In the genomic region with DNA sequence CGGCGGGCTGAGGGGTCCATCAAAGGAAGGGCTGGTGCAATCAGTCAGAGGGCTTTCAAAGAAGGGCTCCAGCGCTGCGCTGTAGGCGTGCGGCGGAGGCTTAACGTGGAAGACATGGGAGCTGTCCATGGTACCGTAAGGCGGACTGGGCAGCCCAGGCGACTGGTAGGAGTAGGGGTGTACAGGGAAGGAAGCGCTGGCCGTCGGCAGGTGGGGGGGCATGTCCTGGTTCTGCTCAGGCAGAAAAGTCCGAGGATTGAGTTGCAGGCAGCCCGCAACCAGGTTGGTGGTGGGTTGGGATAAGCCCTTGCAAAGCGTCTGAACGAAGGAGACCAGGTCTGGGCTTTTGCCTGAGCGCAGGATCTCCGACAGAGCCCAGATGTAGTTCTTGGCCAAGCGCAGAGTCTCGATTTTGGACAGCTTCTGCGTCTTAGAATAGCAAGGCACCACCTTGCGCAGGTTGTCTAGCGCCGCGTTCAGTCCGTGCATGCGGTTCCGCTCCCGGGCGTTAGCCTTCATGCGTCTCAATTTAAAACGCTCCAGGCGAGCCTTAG, we compare ENCODE assay signal across 1 cellular context.
TF ChIP-seq lines count a peak whose summit lies in the region.

No MANE protein-coding gene starts in this region.

TF ChIP-seq in HepG2, 621 proteins besides CTCF, POLR2A, EP300 and RAD21 (continued from another document and continues in another):
- TF ChIP-seq, protein P1, sequence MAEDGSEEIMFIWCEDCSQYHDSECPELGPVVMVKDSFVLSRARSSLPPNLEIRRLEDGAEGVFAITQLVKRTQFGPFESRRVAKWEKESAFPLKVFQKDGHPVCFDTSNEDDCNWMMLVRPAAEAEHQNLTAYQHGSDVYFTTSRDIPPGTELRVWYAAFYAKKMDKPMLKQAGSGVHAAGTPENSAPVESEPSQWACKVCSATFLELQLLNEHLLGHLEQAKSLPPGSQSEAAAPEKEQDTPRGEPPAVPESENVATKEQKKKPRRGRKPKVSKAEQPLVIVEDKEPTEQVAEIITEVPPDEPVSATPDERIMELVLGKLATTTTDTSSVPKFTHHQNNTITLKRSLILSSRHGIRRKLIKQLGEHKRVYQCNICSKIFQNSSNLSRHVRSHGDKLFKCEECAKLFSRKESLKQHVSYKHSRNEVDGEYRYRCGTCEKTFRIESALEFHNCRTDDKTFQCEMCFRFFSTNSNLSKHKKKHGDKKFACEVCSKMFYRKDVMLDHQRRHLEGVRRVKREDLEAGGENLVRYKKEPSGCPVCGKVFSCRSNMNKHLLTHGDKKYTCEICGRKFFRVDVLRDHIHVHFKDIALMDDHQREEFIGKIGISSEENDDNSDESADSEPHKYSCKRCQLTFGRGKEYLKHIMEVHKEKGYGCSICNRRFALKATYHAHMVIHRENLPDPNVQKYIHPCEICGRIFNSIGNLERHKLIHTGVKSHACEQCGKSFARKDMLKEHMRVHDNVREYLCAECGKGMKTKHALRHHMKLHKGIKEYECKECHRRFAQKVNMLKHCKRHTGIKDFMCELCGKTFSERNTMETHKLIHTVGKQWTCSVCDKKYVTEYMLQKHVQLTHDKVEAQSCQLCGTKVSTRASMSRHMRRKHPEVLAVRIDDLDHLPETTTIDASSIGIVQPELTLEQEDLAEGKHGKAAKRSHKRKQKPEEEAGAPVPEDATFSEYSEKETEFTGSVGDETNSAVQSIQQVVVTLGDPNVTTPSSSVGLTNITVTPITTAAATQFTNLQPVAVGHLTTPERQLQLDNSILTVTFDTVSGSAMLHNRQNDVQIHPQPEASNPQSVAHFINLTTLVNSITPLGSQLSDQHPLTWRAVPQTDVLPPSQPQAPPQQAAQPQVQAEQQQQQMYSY (CRISPR knock-in tag; IDR thresholded peaks at IDR 0.05), result peak; percentile 74; the same call in 1 of the 2 replicates
- TF ChIP-seq ZNF724P (CRISPR knock-in tag; IDR thresholded peaks at IDR 0.05; ENCODE audit: borderline replicate concordance) (peak; percentile 72; the same call in 1 of the 2 replicates), ZFP1 (CRISPR knock-in tag; IDR thresholded peaks at IDR 0.05) (no peak), ZC3H4 (CRISPR knock-in tag; IDR thresholded peaks at IDR 0.05; ENCODE audit: borderline replicate concordance) (no peak), NCOA1 (CRISPR knock-in tag; IDR thresholded peaks at IDR 0.05) (no peak), THYN1 (CRISPR knock-in tag; IDR thresholded peaks at IDR 0.05; ENCODE audit: borderline replicate concordance, low read depth) (no peak), ZNF264 (CRISPR knock-in tag; IDR thresholded peaks at IDR 0.05) (peak; percentile 88), SMYD3 (CRISPR knock-in tag; IDR thresholded peaks at IDR 0.05) (0 out of 2 replicates have a peak, but pooled peaks have one; percentile 59), ZBTB3 (CRISPR knock-in tag; IDR thresholded peaks at IDR 0.05; ENCODE audit: borderline replicate concordance, low read depth) (no peak), SMAD9 (CRISPR knock-in tag; IDR thresholded peaks at IDR 0.05) (0 out of 2 replicates have a peak, but pooled peaks have one; percentile 52), ZNF781 (CRISPR knock-in tag; IDR thresholded peaks at IDR 0.05; ENCODE audit: borderline replicate concordance, not compliant biosample characterization) (peak; percentile 89), CCDC6 (CRISPR knock-in tag; IDR thresholded peaks at IDR 0.05) (peak; percentile 80; the same call in 1 of the 2 replicates), ZMAT3 (CRISPR knock-in tag; conservative IDR thresholded peaks at IDR 0.05) (0 out of 2 replicates have a peak, but pooled peaks have one; percentile 68), ZNF331 (CRISPR knock-in tag; IDR thresholded peaks at IDR 0.05) (peak; percentile 93), TOPORS (CRISPR knock-in tag; IDR thresholded peaks at IDR 0.05) (no peak; the same call in 1 of the 2 replicates), ZNF780A (CRISPR knock-in tag; IDR thresholded peaks at IDR 0.05) (peak; percentile 55; the same call in 1 of the 2 replicates), KAT2B (IDR thresholded peaks at IDR 0.05; ENCODE audit: borderline replicate concordance, low read depth, low read length) (no peak), MIXL1 (CRISPR knock-in tag; IDR thresholded peaks at IDR 0.05) (peak; percentile 37; the same call in 1 of the 2 replicates), MXD4 (CRISPR knock-in tag; IDR thresholded peaks at IDR 0.05) (peak; percentile 74; the same call in 1 of the 2 replicates), HNRNPH1 (optimal IDR thresholded peaks at IDR 0.05; ENCODE audit: low read depth, low read length) (no peak), MYC (CRISPR knock-in tag; IDR thresholded peaks at IDR 0.05; ENCODE audit: borderline replicate concordance) (peak; percentile 34; the same call in 1 of the 2 replicates), MIER2 (CRISPR knock-in tag; IDR thresholded peaks at IDR 0.05) (peak; percentile 99), RNF2 (conservative IDR thresholded peaks at IDR 0.05; ENCODE audit: low read depth) (no peak), ZBTB7B (CRISPR knock-in tag; IDR thresholded peaks at IDR 0.05) (peak; percentile 47; the same call in 1 of the 2 replicates), TMF1 (CRISPR knock-in tag; IDR thresholded peaks at IDR 0.05; ENCODE audit: low read depth) (peak; percentile 81; the same call in 1 of the 2 replicates), STAG1 (CRISPR knock-in tag; IDR thresholded peaks at IDR 0.05) (0 out of 2 replicates have a peak, but pooled peaks have one; percentile 17), ERF (CRISPR knock-in tag; IDR thresholded peaks at IDR 0.05) (peak; percentile 90), ZNF101 (CRISPR knock-in tag; IDR thresholded peaks at IDR 0.05; ENCODE audit: borderline replicate concordance, low read depth) (no peak), KLF13 (CRISPR knock-in tag; IDR thresholded peaks at IDR 0.05) (no peak), KAT7 (CRISPR knock-in tag; IDR thresholded peaks at IDR 0.05; ENCODE audit: borderline replicate concordance) (no peak), SPEN (CRISPR knock-in tag; IDR thresholded peaks at IDR 0.05; ENCODE audit: low read depth) (peak; percentile 37; the same call in 1 of the 2 replicates), ZNF431 (CRISPR knock-in tag; IDR thresholded peaks at IDR 0.05; ENCODE audit: borderline replicate concordance, low read depth) (peak; percentile 73; the same call in 1 of the 2 replicates), ZNF841 (CRISPR knock-in tag; IDR thresholded peaks at IDR 0.05; ENCODE audit: borderline replicate concordance) (no peak), ZNF569 (CRISPR knock-in tag; IDR thresholded peaks at IDR 0.05; ENCODE audit: borderline replicate concordance) (no peak), ZNF878 (CRISPR knock-in tag; IDR thresholded peaks at IDR 0.05) (peak; percentile 81; the same call in 1 of the 2 replicates), ZNF550 (CRISPR knock-in tag; IDR thresholded peaks at IDR 0.05; ENCODE audit: borderline replicate concordance) (no peak), KDM5B (CRISPR knock-in tag; IDR thresholded peaks at IDR 0.05; ENCODE audit: borderline replicate concordance) (peak; percentile 87), ARNT (IDR thresholded peaks at IDR 0.05) (no peak), WIZ (CRISPR knock-in tag; IDR thresholded peaks at IDR 0.05) (peak; percentile 99), HOXA9 (CRISPR knock-in tag; IDR thresholded peaks at IDR 0.05; ENCODE audit: borderline replicate concordance) (no peak; the same call in 1 of the 2 replicates), NFE2L2 (IDR thresholded peaks at IDR 0.05; ENCODE audit: low read length) (no peak), ZSCAN20 (CRISPR knock-in tag; IDR thresholded peaks at IDR 0.05; ENCODE audit: borderline replicate concordance) (0 out of 2 replicates have a peak, but pooled peaks have one; percentile 84), ZFP36 (IDR thresholded peaks at IDR 0.05; ENCODE audit: borderline replicate concordance, low read depth, low read length, partially characterized antibody) (no peak), KLF6 (CRISPR knock-in tag; IDR thresholded peaks at IDR 0.05) (peak; percentile 97), ZNF12 (CRISPR knock-in tag; IDR thresholded peaks at IDR 0.05) (peak; percentile 75), ZKSCAN1 (IDR thresholded peaks at IDR 0.05; ENCODE audit: low read length) (no peak), CEBPB (IDR thresholded peaks at IDR 0.05; ENCODE audit: borderline replicate concordance, low read depth, low read length) (no peak), RARA (CRISPR knock-in tag; IDR thresholded peaks at IDR 0.05) (peak; percentile 66), ZNF782 (CRISPR knock-in tag; IDR thresholded peaks at IDR 0.05; ENCODE audit: borderline replicate concordance) (peak; percentile 90; the same call in 1 of the 2 replicates), HNF4A (CRISPR knock-in tag; IDR thresholded peaks at IDR 0.05) (no peak), GATAD1 (CRISPR knock-in tag; IDR thresholded peaks at IDR 0.05) (peak; percentile 62), KMT2A (CRISPR knock-in tag; IDR thresholded peaks at IDR 0.05) (peak; percentile 32; the same call in 1 of the 2 replicates), MAZ (IDR thresholded peaks at IDR 0.05; ENCODE audit: borderline replicate concordance, low read depth, low read length) (no peak), MAZ (CRISPR knock-in tag; IDR thresholded peaks at IDR 0.05; ENCODE audit: low read depth) (peak; percentile 75; the same call in 1 of the 2 replicates), ZNF883 (CRISPR knock-in tag; IDR thresholded peaks at IDR 0.05; ENCODE audit: not compliant biosample characterization) (peak; percentile 81), HNRNPL (IDR thresholded peaks at IDR 0.05; ENCODE audit: low read depth, low read length) (no peak)
- TF ChIP-seq, protein P2, sequence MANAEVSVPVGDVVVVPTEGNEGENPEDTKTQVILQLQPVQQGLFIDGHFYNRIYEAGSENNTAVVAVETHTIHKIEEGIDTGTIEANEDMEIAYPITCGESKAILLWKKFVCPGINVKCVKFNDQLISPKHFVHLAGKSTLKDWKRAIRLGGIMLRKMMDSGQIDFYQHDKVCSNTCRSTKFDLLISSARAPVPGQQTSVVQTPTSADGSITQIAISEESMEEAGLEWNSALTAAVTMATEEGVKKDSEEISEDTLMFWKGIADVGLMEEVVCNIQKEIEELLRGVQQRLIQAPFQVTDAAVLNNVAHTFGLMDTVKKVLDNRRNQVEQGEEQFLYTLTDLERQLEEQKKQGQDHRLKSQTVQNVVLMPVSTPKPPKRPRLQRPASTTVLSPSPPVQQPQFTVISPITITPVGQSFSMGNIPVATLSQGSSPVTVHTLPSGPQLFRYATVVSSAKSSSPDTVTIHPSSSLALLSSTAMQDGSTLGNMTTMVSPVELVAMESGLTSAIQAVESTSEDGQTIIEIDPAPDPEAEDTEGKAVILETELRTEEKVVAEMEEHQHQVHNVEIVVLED (CRISPR knock-in tag; IDR thresholded peaks at IDR 0.05; ENCODE audit: borderline replicate concordance), result no peak
- TF ChIP-seq, protein P3, sequence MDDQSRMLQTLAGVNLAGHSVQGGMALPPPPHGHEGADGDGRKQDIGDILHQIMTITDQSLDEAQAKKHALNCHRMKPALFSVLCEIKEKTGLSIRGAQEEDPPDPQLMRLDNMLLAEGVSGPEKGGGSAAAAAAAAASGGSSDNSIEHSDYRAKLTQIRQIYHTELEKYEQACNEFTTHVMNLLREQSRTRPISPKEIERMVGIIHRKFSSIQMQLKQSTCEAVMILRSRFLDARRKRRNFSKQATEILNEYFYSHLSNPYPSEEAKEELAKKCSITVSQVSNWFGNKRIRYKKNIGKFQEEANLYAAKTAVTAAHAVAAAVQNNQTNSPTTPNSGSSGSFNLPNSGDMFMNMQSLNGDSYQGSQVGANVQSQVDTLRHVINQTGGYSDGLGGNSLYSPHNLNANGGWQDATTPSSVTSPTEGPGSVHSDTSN (CRISPR knock-in tag; IDR thresholded peaks at IDR 0.05; ENCODE audit: borderline replicate concordance), result peak; percentile 91; the same call in 1 of the 2 replicates
- TF ChIP-seq, protein P4, sequence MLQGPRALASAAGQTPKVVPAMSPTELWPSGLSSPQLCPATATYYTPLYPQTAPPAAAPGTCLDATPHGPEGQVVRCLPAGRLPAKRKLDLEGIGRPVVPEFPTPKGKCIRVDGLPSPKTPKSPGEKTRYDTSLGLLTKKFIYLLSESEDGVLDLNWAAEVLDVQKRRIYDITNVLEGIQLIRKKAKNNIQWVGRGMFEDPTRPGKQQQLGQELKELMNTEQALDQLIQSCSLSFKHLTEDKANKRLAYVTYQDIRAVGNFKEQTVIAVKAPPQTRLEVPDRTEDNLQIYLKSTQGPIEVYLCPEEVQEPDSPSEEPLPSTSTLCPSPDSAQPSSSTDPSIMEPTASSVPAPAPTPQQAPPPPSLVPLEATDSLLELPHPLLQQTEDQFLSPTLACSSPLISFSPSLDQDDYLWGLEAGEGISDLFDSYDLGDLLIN (CRISPR knock-in tag; IDR thresholded peaks at IDR 0.05; ENCODE audit: borderline replicate concordance), result peak; percentile 79; the same call in 1 of the 2 replicates
- TF ChIP-seq, protein P5, sequence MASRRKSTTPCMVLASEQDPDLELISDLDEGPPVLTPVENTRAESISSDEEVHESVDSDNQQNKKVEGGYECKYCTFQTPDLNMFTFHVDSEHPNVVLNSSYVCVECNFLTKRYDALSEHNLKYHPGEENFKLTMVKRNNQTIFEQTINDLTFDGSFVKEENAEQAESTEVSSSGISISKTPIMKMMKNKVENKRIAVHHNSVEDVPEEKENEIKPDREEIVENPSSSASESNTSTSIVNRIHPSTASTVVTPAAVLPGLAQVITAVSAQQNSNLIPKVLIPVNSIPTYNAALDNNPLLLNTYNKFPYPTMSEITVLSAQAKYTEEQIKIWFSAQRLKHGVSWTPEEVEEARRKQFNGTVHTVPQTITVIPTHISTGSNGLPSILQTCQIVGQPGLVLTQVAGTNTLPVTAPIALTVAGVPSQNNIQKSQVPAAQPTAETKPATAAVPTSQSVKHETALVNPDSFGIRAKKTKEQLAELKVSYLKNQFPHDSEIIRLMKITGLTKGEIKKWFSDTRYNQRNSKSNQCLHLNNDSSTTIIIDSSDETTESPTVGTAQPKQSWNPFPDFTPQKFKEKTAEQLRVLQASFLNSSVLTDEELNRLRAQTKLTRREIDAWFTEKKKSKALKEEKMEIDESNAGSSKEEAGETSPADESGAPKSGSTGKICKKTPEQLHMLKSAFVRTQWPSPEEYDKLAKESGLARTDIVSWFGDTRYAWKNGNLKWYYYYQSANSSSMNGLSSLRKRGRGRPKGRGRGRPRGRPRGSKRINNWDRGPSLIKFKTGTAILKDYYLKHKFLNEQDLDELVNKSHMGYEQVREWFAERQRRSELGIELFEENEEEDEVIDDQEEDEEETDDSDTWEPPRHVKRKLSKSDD (CRISPR knock-in tag; IDR thresholded peaks at IDR 0.05; ENCODE audit: low read depth), result no peak
- TF ChIP-seq, protein P6, sequence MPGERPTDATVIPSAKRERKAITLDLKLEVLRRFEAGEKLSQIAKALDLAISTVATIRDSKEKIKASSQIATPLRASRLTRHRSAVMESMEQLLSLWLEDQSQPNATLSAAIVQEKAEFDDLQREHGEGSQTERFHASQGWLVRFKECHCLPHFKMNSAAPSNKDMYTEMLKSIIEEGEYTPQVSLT (CRISPR knock-in tag; IDR thresholded peaks at IDR 0.05; ENCODE audit: borderline replicate concordance, low read depth), result no peak
- TF ChIP-seq, protein P7, sequence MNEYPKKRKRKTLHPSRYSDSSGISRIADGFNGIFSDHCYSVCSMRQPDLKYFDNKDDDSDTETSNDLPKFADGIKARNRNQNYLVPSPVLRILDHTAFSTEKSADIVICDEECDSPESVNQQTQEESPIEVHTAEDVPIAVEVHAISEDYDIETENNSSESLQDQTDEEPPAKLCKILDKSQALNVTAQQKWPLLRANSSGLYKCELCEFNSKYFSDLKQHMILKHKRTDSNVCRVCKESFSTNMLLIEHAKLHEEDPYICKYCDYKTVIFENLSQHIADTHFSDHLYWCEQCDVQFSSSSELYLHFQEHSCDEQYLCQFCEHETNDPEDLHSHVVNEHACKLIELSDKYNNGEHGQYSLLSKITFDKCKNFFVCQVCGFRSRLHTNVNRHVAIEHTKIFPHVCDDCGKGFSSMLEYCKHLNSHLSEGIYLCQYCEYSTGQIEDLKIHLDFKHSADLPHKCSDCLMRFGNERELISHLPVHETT (CRISPR knock-in tag; conservative IDR thresholded peaks at IDR 0.05), result 0 out of 2 replicates have a peak, but pooled peaks have one; percentile 47
